1 cellular context compared by ENCODE assay signal in the genomic region with DNA sequence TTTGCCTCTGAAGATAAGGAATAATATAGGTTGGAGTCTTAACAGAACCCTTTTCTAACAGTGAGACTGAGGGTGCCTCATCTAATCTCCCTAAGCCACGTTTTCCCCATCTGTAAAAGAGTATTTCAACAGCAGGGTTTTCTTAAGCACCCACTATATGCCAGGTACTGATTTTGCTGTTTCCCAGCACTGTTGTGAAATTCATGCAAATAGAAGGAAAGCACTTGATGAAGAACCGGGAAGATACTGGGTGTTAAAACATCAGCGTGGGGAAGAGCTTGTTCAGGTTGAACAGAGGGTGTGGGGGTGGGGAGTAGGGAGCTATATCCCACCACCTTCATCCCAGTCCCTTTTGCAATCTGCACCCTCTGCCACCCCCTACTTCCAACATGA.
A peak's percentile ranks its signal among the peaks of the same experiment; 100 is the strongest.
TF ChIP-seq lines count a peak whose summit lies in the region.

No MANE protein-coding gene starts in this region.

TF ChIP-seq in A549, 52 proteins besides CTCF, POLR2A, EP300 and RAD21 (continued from another document):
- TF ChIP-seq, protein P1, sequence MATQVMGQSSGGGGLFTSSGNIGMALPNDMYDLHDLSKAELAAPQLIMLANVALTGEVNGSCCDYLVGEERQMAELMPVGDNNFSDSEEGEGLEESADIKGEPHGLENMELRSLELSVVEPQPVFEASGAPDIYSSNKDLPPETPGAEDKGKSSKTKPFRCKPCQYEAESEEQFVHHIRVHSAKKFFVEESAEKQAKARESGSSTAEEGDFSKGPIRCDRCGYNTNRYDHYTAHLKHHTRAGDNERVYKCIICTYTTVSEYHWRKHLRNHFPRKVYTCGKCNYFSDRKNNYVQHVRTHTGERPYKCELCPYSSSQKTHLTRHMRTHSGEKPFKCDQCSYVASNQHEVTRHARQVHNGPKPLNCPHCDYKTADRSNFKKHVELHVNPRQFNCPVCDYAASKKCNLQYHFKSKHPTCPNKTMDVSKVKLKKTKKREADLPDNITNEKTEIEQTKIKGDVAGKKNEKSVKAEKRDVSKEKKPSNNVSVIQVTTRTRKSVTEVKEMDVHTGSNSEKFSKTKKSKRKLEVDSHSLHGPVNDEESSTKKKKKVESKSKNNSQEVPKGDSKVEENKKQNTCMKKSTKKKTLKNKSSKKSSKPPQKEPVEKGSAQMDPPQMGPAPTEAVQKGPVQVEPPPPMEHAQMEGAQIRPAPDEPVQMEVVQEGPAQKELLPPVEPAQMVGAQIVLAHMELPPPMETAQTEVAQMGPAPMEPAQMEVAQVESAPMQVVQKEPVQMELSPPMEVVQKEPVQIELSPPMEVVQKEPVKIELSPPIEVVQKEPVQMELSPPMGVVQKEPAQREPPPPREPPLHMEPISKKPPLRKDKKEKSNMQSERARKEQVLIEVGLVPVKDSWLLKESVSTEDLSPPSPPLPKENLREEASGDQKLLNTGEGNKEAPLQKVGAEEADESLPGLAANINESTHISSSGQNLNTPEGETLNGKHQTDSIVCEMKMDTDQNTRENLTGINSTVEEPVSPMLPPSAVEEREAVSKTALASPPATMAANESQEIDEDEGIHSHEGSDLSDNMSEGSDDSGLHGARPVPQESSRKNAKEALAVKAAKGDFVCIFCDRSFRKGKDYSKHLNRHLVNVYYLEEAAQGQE (IDR thresholded peaks at IDR 0.05), result no peak
- TF ChIP-seq MAFK (IDR thresholded peaks at IDR 0.05; ENCODE audit: partially characterized antibody) (no peak), TP53 (CRISPR knock-in tag; IDR thresholded peaks at IDR 0.05) (0 out of 2 replicates have a peak, but pooled peaks have one; percentile 9), CEBPB (IDR thresholded peaks at IDR 0.05) (no peak), RFX5 (IDR thresholded peaks at IDR 0.05) (no peak), ZC3H11A (IDR thresholded peaks at IDR 0.05) (no peak), MAZ (IDR thresholded peaks at IDR 0.05; ENCODE audit: borderline replicate concordance, low read depth, low read length) (no peak), HOXA7 (CRISPR knock-in tag; IDR thresholded peaks at IDR 0.05) (0 out of 2 replicates have a peak, but pooled peaks have one; percentile 1), JUNB (IDR thresholded peaks at IDR 0.05) (no peak), FOSL2 (IDR thresholded peaks at IDR 0.05) (no peak), FOSL2 (CRISPR knock-in tag; IDR thresholded peaks at IDR 0.05) (no peak)
- TF ChIP-seq, protein P2, sequence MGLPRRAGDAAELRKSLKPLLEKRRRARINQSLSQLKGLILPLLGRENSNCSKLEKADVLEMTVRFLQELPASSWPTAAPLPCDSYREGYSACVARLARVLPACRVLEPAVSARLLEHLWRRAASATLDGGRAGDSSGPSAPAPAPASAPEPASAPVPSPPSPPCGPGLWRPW (IDR thresholded peaks at IDR 0.05), result no peak
